1 cellular context compared by ENCODE assay signal in genomic region chr20:38896009-38896594, GRCh38.
TF ChIP-seq lines count a peak whose summit lies in the region.

No MANE protein-coding gene starts in this region.

TF ChIP-seq in HepG2, 621 proteins besides CTCF, POLR2A, EP300 and RAD21 (continued from another document):
- TF ChIP-seq ZNF318 (CRISPR knock-in tag; IDR thresholded peaks at IDR 0.05) (no peak), NONO (IDR thresholded peaks at IDR 0.05) (peak; percentile 2; the same call in 1 of the 2 replicates), NONO (CRISPR knock-in tag; conservative IDR thresholded peaks at IDR 0.05) (no peak), ZNF34 (CRISPR knock-in tag; IDR thresholded peaks at IDR 0.05; ENCODE audit: borderline replicate concordance) (no peak), ZFP91 (CRISPR knock-in tag; IDR thresholded peaks at IDR 0.05; ENCODE audit: borderline replicate concordance) (no peak), SRF (IDR thresholded peaks at IDR 0.05; ENCODE audit: low read depth, low read length) (no peak), NR1H2 (CRISPR knock-in tag; IDR thresholded peaks at IDR 0.05; ENCODE audit: borderline replicate concordance, low read depth) (no peak), ONECUT2 (CRISPR knock-in tag; IDR thresholded peaks at IDR 0.05) (no peak), U2AF1 (optimal IDR thresholded peaks at IDR 0.05; ENCODE audit: low read depth, low read length) (no peak), TCF7 (IDR thresholded peaks at IDR 0.05; ENCODE audit: low read depth) (no peak), NFYC (CRISPR knock-in tag; IDR thresholded peaks at IDR 0.05) (no peak), ATAD3A (CRISPR knock-in tag; IDR thresholded peaks at IDR 0.05) (no peak), TRIM22 (IDR thresholded peaks at IDR 0.05) (no peak), ATF7 (IDR thresholded peaks at IDR 0.05) (0 out of 2 replicates have a peak, but pooled peaks have one; percentile 6), ATF7 (CRISPR knock-in tag; IDR thresholded peaks at IDR 0.05) (no peak), ZNF550 (CRISPR knock-in tag; IDR thresholded peaks at IDR 0.05; ENCODE audit: borderline replicate concordance) (no peak), ZBTB40 (IDR thresholded peaks at IDR 0.05) (0 out of 2 replicates have a peak, but pooled peaks have one; percentile 14), ZBTB40 (CRISPR knock-in tag; IDR thresholded peaks at IDR 0.05) (no peak)
